ENCODE assay signal across 8 cellular contexts in the genomic region with DNA sequence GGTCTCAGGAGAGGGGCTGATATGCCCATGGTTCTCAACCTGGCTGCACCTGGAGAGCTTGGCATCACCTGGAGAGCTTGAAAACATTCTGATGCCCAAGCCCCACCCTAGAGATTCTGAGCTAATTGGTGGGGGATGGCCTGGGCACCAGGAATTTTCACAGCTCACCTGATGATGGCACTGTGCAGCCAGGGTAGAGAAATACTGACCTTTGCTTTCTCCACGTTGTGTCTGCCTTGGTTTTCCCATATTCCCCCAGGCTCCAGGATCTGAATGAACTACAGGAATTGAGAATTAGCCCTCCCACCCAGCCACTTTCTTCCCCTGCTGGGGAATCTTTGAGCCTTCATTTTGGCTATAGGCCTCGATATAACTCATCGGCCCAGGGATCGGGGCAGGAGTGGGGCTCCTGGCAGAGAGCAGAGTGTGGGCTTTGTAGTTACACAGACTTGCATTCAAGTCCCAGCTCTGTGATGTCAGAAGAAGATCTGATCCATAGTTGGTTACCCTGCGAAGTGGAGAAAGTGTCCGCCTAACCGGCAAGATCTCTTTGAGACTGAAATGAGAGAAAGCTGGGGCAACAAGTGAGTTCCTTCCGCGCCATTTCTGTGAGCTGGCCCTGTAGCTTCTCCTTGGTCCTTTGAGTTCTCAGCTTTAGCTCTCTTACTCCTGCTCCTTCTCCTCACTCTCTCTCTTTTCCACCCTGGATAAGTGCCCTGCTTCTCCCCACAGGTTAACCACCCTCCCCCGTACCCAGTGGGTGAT. TPM values are rescaled to one million over a fixed set of nuclear protein-coding genes. Genes with fewer than 3 reads are reported as not detected.
DNase-seq lines count a peak whose midpoint lies in the region; ATAC-seq and TF ChIP-seq lines count a peak whose summit lies in the region.

No MANE protein-coding gene starts in this region.

- WGBS in heart left ventricle, 4 donors: 77 to 82% (median 79%) methylated on average over 10 of the region's 10 CpGs

- H3K27me3 Mint-ChIP-seq in chondrocyte (ENCODE audit: low read depth) (no peaks in the 10 kb centered on the region), osteocyte (ENCODE audit: unreplicated experiment) (peaks cover 13% of the 10 kb centered on the region)

- intact Hi-C loops in heart left ventricle (cut with DNase I): loop anchor here (2.0 to 10.0 kb wide), 7 partner anchors 95 to 335 kb away; a partner anchor contains a TSS

- no peaks in the 10 kb centered on the region for H3K9me3 ChIP-seq in heart left ventricle
- H3K9me3 ChIP-seq in right atrium auricular region: no peaks in the 10 kb centered on the region

- H3K27me3 ChIP-seq in heart left ventricle: no peaks in the 10 kb centered on the region
- H3K27me3 ChIP-seq in right atrium auricular region: no peaks in the 10 kb centered on the region

- H3K4me3 ChIP-seq in heart left ventricle (no peak overlapping the region), right atrium auricular region (no peak overlapping the region)

- H3K4me1 Mint-ChIP-seq in chondrocyte (ENCODE audit: low read depth): no peaks in the 10 kb centered on the region
- H3K4me1 Mint-ChIP-seq in osteocyte (ENCODE audit: unreplicated experiment): no peaks in the 10 kb centered on the region

- TF ChIP-seq CTCF in heart left ventricle (IDR thresholded peaks at IDR 0.05) (peak in 10 of 12 donors; percentile 14 to 53 (median 32)), right atrium auricular region (IDR thresholded peaks at IDR 0.05) (peak in 1 of 2 donors; percentile 38), chondrocyte (IDR thresholded peaks at IDR 0.05) (peak; percentile 73), osteocyte (IDR thresholded peaks at IDR 0.05) (peak; percentile 49)

- no peak for DNase-seq in heart left ventricle
- DNase-seq in right atrium auricular region (ENCODE audit: low spot score): no peak
- peak; percentile 36 for DNase-seq in NCI-H774 (lab: John Stamatoyannopoulos, UW)
- DNase-seq in chondrocyte (ENCODE audit: low spot score): no peak
- no peak for DNase-seq in osteocyte (ENCODE audit: extremely low spot score, unreplicated experiment)
- DNase-seq in activated CD4-positive, alpha-beta T cell treated with anti-CD3 and anti-CD28 coated beads, Interleukin-2, amount 50 U/mL, for 4 hours: no peak

- H3K36me3 ChIP-seq in heart left ventricle: no peaks in the 10 kb centered on the region
- H3K36me3 ChIP-seq in right atrium auricular region: no peaks in the 10 kb centered on the region

- H3K4me3 Mint-ChIP-seq in chondrocyte (ENCODE audit: unreplicated experiment) (no peak overlapping the region), osteocyte (ENCODE audit: unreplicated experiment) (no peak overlapping the region)

- no peak for TF ChIP-seq POLR2A in heart left ventricle (IDR thresholded peaks at IDR 0.05)

- H3K27ac ChIP-seq in heart left ventricle (no peak overlapping the region), right atrium auricular region (no peak overlapping the region)

- H3K9me3 Mint-ChIP-seq in chondrocyte (ENCODE audit: low read depth) (peaks cover 4% of the 10 kb centered on the region), osteocyte (ENCODE audit: unreplicated experiment) (peaks cover 3% of the 10 kb centered on the region)

- no peaks in the 10 kb centered on the region for H3K4me1 ChIP-seq in heart left ventricle
- no peaks in the 10 kb centered on the region for H3K4me1 ChIP-seq in right atrium auricular region

- no peaks in the 10 kb centered on the region for H3K36me3 Mint-ChIP-seq in chondrocyte (ENCODE audit: low read depth)
- H3K36me3 Mint-ChIP-seq in osteocyte (ENCODE audit: unreplicated experiment): no peaks in the 10 kb centered on the region

- H3K27ac Mint-ChIP-seq in chondrocyte (ENCODE audit: unreplicated experiment) (no peak overlapping the region), osteocyte (ENCODE audit: unreplicated experiment) (no peak overlapping the region)

- ATAC-seq in heart left ventricle (peak in 2 of 4 donors; percentile 61 to 65), GM19463 (IDR thresholded peaks at IDR 0.05; ENCODE audit: unreplicated experiment) (no peak), GM21528 (IDR thresholded peaks at IDR 0.05; ENCODE audit: low FRiP score, unreplicated experiment) (no peak)

RNA-seq across cellular contexts. Expression of a gene that starts 33.1 kb away (rescaled TPM):
- total RNA-seq in heart left ventricle: 10 to 100 TPM; 22.8 to 39.4 (median 28.5) TPM
- polyA plus RNA-seq in heart left ventricle: 10 to 100 TPM; 13.6 to 18.2 TPM
- 10 to 100 TPM; 19.3 to 30.4 TPM for total RNA-seq in right atrium auricular region
- total RNA-seq in chondrocyte: 60.6 to 77.5 TPM (median 62.1 TPM) in 3 replicates
- 42.4 and 43.2 TPM in 2 replicates for total RNA-seq in osteocyte
